9 cellular contexts compared by ENCODE assay signal in the genomic region with DNA sequence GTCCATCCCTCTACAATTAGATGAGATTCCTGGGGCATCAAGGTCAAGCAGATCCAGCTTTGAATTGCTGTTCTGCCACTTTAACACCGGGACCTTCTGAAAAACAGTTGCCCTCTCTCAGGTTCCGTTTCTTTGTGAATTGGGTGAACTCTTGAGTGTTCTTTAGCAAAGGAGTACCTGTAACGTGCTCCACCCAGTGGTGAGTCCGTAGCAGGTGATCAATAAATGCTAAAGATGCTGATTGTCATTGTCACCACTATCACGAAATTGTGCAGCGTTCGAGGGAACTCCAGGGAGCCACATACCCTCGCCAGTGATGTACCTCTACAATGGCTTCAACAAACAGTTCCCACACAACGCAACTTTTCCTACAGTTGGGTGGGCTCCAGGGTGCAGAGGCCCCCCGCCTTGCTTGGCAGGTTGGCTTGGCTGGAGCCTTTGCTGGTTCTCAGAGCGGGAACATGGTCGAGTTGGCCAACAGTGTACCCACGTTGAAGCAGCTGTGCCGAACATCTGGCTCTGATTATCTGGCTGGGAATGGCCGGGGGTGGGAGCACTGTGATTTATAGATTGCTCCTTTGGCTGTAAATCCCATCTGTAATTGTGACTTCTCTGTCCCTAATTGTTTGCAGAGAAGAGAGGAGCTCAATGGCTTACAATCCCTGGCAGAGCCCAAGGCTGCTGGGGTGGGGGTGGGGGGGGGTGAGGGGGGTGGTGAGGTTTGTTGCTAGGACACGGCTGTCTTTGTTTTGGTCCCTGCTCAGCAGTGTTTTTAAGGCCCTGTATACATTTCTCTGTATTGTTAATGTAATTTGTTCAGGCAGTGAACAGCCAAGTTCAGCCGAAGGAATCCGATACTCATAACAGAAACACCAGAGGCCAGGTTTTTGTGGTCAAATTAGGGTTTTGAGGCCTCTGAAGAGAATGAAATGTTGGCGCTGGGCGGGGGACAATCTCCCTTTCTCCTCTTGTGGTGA.
DNase-seq lines count a peak whose midpoint lies in the region; ATAC-seq and TF ChIP-seq lines count a peak whose summit lies in the region.
"Had no signal": no experiment of that assay in that cellular context is flagged by ENCODE, and none has a peak within 500 bp of the region (broad histone marks: within the 10 kb centered on the region; RNA-seq: fewer than 3 reads in every experiment).

No MANE protein-coding gene starts in this region.

- H3K4me1 ChIP-seq in thyroid gland: peaks cover 37 to 47% of the 10 kb centered on the region in 2 donors
- H3K4me1 ChIP-seq: A549 had no signal

- H3K27ac ChIP-seq in thyroid gland: peak overlapping the region in 2 of 3 donors; percentile 24 to 46
- H3K27ac ChIP-seq: A549 had no signal

- peak in 4 of 6 experiments; percentile 6 to 65 (median 48) for TF ChIP-seq CTCF in thyroid gland (IDR thresholded peaks at IDR 0.05)

- H3K4me3 ChIP-seq in thyroid gland (replicated peaks in 1 of 3): no peak overlapping the region
- H3K4me3 ChIP-seq: A549 had no signal

- intact Hi-C loops in thyroid gland (cut with DNase I): no loop called here

- ATAC-seq in GM21360 (IDR thresholded peaks at IDR 0.05; ENCODE audit: unreplicated experiment): no peak
- ATAC-seq: A549 had no signal

- no peaks in the 10 kb centered on the region for H3K36me3 ChIP-seq in thyroid gland

- no peaks in the 10 kb centered on the region for H3K9me3 ChIP-seq in thyroid gland
- H3K9me3 ChIP-seq: A549 had no signal

- no peak for TF ChIP-seq POLR2A in thyroid gland (IDR thresholded peaks at IDR 0.05)

- H3K27me3 ChIP-seq in thyroid gland: no peaks in the 10 kb centered on the region

- WGBS in thyroid gland, 2 donors: 34 to 46% methylated on average over 18 to 20 of the region's 20 CpGs

- DNase-seq in NCI-H1092 treated with DMSO at 0.1 percent for 48 hours (lab: John Stamatoyannopoulos, UW) (peak; percentile 44), NCI-H1092 (lab: John Stamatoyannopoulos, UW) (no peak), amygdala (lab: John Stamatoyannopoulos, UW) (peak in 36 of 56 donors; percentile 15 to 80 (median 48)), inferior parietal cortex (ENCODE audit: extremely low spot score) (peak; percentile 36), thyroid gland (peak; percentile 35), SW480 (ENCODE audit: low spot score) (no peak), SIG-M5 treated with dmso at 0.1 percent for 504 hours (lab: John Stamatoyannopoulos, UW; ENCODE audit: unreplicated experiment) (no peak)

Comparison
In these comparisons a context has a peak if more than half of its experiments do, and no peak if none do; other contexts are left out.
1. DNase-seq: peak in NCI-H1092 treated with DMSO at 0.1 percent for 48 hours (single experiment), amygdala (36 of 56), inferior parietal cortex (single experiment) and thyroid gland (2 of 2); none in NCI-H1092 (single experiment), SW480 (single experiment) and SIG-M5 treated with dmso at 0.1 percent for 504 hours (single experiment).